ENCODE assay signal across 17 cellular contexts in the genomic region with DNA sequence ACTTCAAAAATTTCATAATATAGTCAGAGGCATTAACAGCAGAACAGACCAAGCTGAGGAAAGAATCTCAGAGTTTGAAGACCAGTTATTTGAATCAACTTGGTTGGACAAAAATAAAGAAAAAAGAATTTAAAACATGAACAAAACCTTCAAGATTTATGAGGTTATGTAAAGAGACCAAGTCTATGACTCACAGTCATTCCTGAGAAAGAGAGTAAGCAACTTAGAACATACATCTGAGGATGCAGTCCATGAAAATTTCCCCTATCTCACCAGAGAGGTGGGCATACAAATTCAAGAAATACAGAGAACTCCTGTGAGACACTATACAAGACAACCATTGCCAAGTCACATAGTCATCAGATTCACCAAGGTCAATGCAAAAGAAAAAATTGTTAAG. TPM values are rescaled to one million over a fixed set of nuclear protein-coding genes. Genes with fewer than 3 reads are reported as not detected.
A peak's percentile ranks its signal among the peaks of the same experiment; 100 is the strongest.
DNase-seq lines count a peak whose midpoint lies in the region; ATAC-seq, FAIRE-seq and TF ChIP-seq lines count a peak whose summit lies in the region.
"Had no signal": no experiment of that assay in that cellular context is flagged by ENCODE, and none has a peak within 500 bp of the region (broad histone marks: within the 10 kb centered on the region; RNA-seq: fewer than 3 reads in every experiment).

No MANE protein-coding gene starts in this region.

- DNase-seq in A172 (ENCODE audit: low spot score) (peak; percentile 10), HS-5 (ENCODE audit: low read depth) (peak; percentile 25), bronchial epithelial cell (ENCODE audit: low read depth) (peak; percentile 58), iris pigment epithelial cell (ENCODE audit: low read depth) (peak; percentile 53), SK-N-DZ (ENCODE audit: low spot score) (no peak), D721Med (ENCODE audit: insufficient read length, low spot score) (no peak), right cardiac atrium (no peak), upper lobe of right lung (no peak)
- DNase-seq: DMS 273 treated with DMSO at 0.1 percent for 48 hours, H7, Kasumi-1, NCI-H1436, NCI-H510A treated with DMSO at 0.1 percent for 48 hours, Peyer's patch, SHP77 had no signal

- intact Hi-C loops in right cardiac atrium (cut with DNase I) (no loop called here), upper lobe of right lung (cut with DNase I) (no loop called here)

- no peaks in the 10 kb centered on the region for H3K27me3 ChIP-seq in bronchial epithelial cell (ENCODE audit: control insufficient read depth, insufficient read depth, low read length)
- H3K27me3 ChIP-seq in right cardiac atrium (ENCODE audit: control insufficient read depth, insufficient read depth): no peaks in the 10 kb centered on the region
- H3K27me3 ChIP-seq in upper lobe of right lung: no peaks in the 10 kb centered on the region
- H3K27me3 ChIP-seq: BLaER1 treated with 17β-estradiol and CSF1 and Interleukin-3, amounts not matched to agents 10 nM and 100 nM; Peyer's patch had no signal

- H3K36me3 ChIP-seq in bronchial epithelial cell (ENCODE audit: control insufficient read depth, insufficient read depth, low read length) (no peaks in the 10 kb centered on the region), upper lobe of right lung (no peaks in the 10 kb centered on the region)
- H3K36me3 ChIP-seq: BLaER1 treated with 17β-estradiol and CSF1 and Interleukin-3, amounts not matched to agents 10 nM and 100 nM; Peyer's patch had no signal

- no peak for TF ChIP-seq CTCF in bronchial epithelial cell (IDR thresholded peaks at IDR 0.05; ENCODE audit: insufficient read depth, low read length, severe bottlenecking)
- no peak for TF ChIP-seq CTCF in D721Med (IDR thresholded peaks at IDR 0.05; ENCODE audit: insufficient read depth, missing control alignments)
- no peak for TF ChIP-seq CTCF in upper lobe of right lung (IDR thresholded peaks at IDR 0.05)

- H3K4me3 ChIP-seq in bronchial epithelial cell (ENCODE audit: low read depth, low read length) (no peak overlapping the region), right cardiac atrium (ENCODE audit: low read length) (no peak overlapping the region), upper lobe of right lung (no peak overlapping the region)
- H3K4me3 ChIP-seq: A549; BLaER1 treated with 17β-estradiol and CSF1 and Interleukin-3, amounts not matched to agents 10 nM and 100 nM; Peyer's patch had no signal

- H3K4me1 ChIP-seq in right cardiac atrium (ENCODE audit: control insufficient read depth, insufficient read depth, low read length): no peaks in the 10 kb centered on the region
- no peaks in the 10 kb centered on the region for H3K4me1 ChIP-seq in upper lobe of right lung
- H3K4me1 ChIP-seq: A549, Peyer's patch had no signal

- FAIRE-seq in bronchial epithelial cell (lab: Jason Lieb, UNC): no peak
- FAIRE-seq in D721Med (lab: Jason Lieb, UNC): no peak

- no peak for ATAC-seq in right cardiac atrium
- ATAC-seq in upper lobe of right lung: no peak
- ATAC-seq: A549 had no signal

- H3K9me3 ChIP-seq in right cardiac atrium (ENCODE audit: control insufficient read depth, low read length) (no peaks in the 10 kb centered on the region), upper lobe of right lung (no peaks in the 10 kb centered on the region)
- H3K9me3 ChIP-seq: Peyer's patch had no signal

- H3K27ac ChIP-seq in right cardiac atrium (ENCODE audit: low read length) (no peak overlapping the region), upper lobe of right lung (no peak overlapping the region)
- H3K27ac ChIP-seq: A549, Peyer's patch had no signal

RNA-seq across cellular contexts. Expression of a gene that starts 17.4 kb away (rescaled TPM):
- 7.5 and 8.1 TPM in 2 replicates for total RNA-seq in A172 (2014; rRNA removed; shearing (Covaris generic))
- total RNA-seq in bronchial epithelial cell (20.2 and 20.3 TPM in 2 replicates), right cardiac atrium (10 to 100 TPM; 12.9 to 17.4 (median 15.9) TPM), upper lobe of right lung (16.8 TPM)
- polyA plus RNA-seq in SK-N-DZ (2014; cell fraction: cytosol; rRNA removed): 17.4 and 18.8 TPM in 2 replicates
- polyA plus RNA-seq in SK-N-DZ (2014; cell fraction: nucleus; rRNA removed): 44.3 and 47.1 TPM in 2 replicates
- polyA plus RNA-seq in right cardiac atrium: 10.0 TPM

Comparison
In these comparisons a context has a peak if more than half of its experiments do, and no peak if none do; other contexts are left out.
1. DNase-seq: peak in A172 (single experiment), HS-5 (single experiment), bronchial epithelial cell (single experiment) and iris pigment epithelial cell (single experiment); none in SK-N-DZ (single experiment), D721Med (single experiment), right cardiac atrium (0 of 3) and upper lobe of right lung (single experiment).